Comparison of ENCODE assay signal across 19 cellular contexts in the genomic region with DNA sequence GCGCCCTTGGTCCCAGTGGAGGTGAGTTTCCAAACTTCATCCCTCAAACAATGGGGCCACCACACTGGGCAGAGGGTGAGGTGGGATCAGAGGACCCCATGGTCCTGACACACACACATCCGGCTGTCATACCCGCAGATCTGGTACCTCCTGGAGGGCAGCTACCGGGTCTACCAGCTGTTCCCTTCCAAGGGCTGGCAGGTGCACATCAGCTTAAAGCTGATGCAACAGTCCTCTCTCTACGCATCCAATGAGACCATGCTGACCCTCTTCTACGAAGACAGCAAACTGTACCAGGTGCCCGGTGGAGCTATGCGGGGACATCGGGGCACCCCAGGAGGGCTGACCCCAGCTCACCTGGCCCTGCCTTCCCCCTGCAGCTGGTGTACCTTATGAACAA. TPM values are rescaled to one million over a fixed set of nuclear protein-coding genes. Genes with fewer than 3 reads are reported as not detected.
DNase-seq lines count a peak whose midpoint lies in the region; TF ChIP-seq lines count a peak whose summit lies in the region.
"Had no signal": no experiment of that assay in that cellular context is flagged by ENCODE, and none has a peak within 500 bp of the region (broad histone marks: within the 10 kb centered on the region; RNA-seq: fewer than 3 reads in every experiment).

No MANE protein-coding gene starts in this region.

- no peak for DNase-seq in activated naive CD4-positive, alpha-beta T cell treated with anti-CD3 and anti-CD28 coated beads for 36 hours
- no peak for DNase-seq in activated naive CD4-positive, alpha-beta T cell (lab: John Stamatoyannopoulos, UW)
- peak; percentile 59 for DNase-seq in NCI-H146 treated with DMSO at 0.1 percent for 48 hours (lab: John Stamatoyannopoulos, UW; ENCODE audit: unreplicated experiment)
- DNase-seq in progenitor cell of endocrine pancreas (ENCODE audit: low spot score, unreplicated experiment), result no peak
- DNase-seq in NCI-H524 treated with DMSO at 0.1 percent for 48 hours (lab: John Stamatoyannopoulos, UW), result no peak
- DNase-seq in osteoblast (ENCODE audit: insufficient read length, low spot score, missing footprints), result no peak
- no peak for DNase-seq in SIG-M5 treated with dmso at 0.1 percent for 504 hours (lab: John Stamatoyannopoulos, UW; ENCODE audit: unreplicated experiment)
- DNase-seq: activated CD4-positive, CD25-positive, alpha-beta regulatory T cell treated with anti-CD3 and anti-CD28 coated beads, Interleukin-2, amount 50 U/mL, for 72 hours; DMS79; HCEC 1CT; heart left ventricle; midbrain; NCI-H1105; NCI-H2227 treated with DMSO at 0.1 percent for 48 hours; PC-9; stomach had no signal

- H3K4me2 ChIP-seq in osteoblast (ENCODE audit: insufficient read depth, low read length), result no peak overlapping the region
- H3K4me2 ChIP-seq: PC-9 had no signal

- H3K9me3 Mint-ChIP-seq in activated naive CD4-positive, alpha-beta T cell treated with anti-CD3 and anti-CD28 coated beads for 36 hours, result no peaks in the 10 kb centered on the region
- no peaks in the 10 kb centered on the region for H3K9me3 Mint-ChIP-seq in dendritic cell treated with granulocyte-macrophage colony-stimulating factor and Interleukin-4, amounts not matched to agents 40 ng/mL and 50 ng/mL, for 4 days
- H3K9me3 Mint-ChIP-seq in progenitor cell of endocrine pancreas (ENCODE audit: low read depth), result no peaks in the 10 kb centered on the region

- H3K27ac Mint-ChIP-seq in activated naive CD4-positive, alpha-beta T cell treated with anti-CD3 and anti-CD28 coated beads for 36 hours, result no peak overlapping the region
- peak overlapping the region; percentile 88 for H3K27ac Mint-ChIP-seq in dendritic cell treated with granulocyte-macrophage colony-stimulating factor and Interleukin-4, amounts not matched to agents 40 ng/mL and 50 ng/mL, for 4 days
- no peak overlapping the region for H3K27ac Mint-ChIP-seq in progenitor cell of endocrine pancreas

- H4K20me1 ChIP-seq in osteoblast (ENCODE audit: insufficient read depth, low read length), result peaks cover 5% of the 10 kb centered on the region

- H3K27me3 Mint-ChIP-seq in activated naive CD4-positive, alpha-beta T cell treated with anti-CD3 and anti-CD28 coated beads for 36 hours (ENCODE audit: low read depth), result peaks cover 26% of the 10 kb centered on the region
- peaks cover 59% of the 10 kb centered on the region for H3K27me3 Mint-ChIP-seq in dendritic cell treated with granulocyte-macrophage colony-stimulating factor and Interleukin-4, amounts not matched to agents 40 ng/mL and 50 ng/mL, for 4 days
- H3K27me3 Mint-ChIP-seq in progenitor cell of endocrine pancreas, result peaks cover 52% of the 10 kb centered on the region

- no peak overlapping the region for H3K27ac ChIP-seq in osteoblast (ENCODE audit: low read depth, low read length)
- H3K27ac ChIP-seq: ascending aorta, heart left ventricle, PC-9, prostate gland, stomach had no signal

- intact Hi-C loops in activated naive CD4-positive, alpha-beta T cell treated with anti-CD3 and anti-CD28 coated beads for 36 hours (cut with micrococcal nuclease), result loop anchor here (2.0 kb wide), 1 partner anchor 24 kb away; no protein-coding TSS in a partner anchor
- intact Hi-C loops in dendritic cell treated with granulocyte-macrophage colony-stimulating factor and Interleukin-4, amounts not matched to agents 40 ng/mL and 50 ng/mL, for 4 days (cut with micrococcal nuclease), result no loop called here

- peaks cover 54% of the 10 kb centered on the region for H3K27me3 ChIP-seq in osteoblast (ENCODE audit: insufficient read depth, low read length)
- H3K27me3 ChIP-seq: ascending aorta had no signal

- H3K4me3 Mint-ChIP-seq in activated naive CD4-positive, alpha-beta T cell treated with anti-CD3 and anti-CD28 coated beads for 36 hours, result peak overlapping the region; percentile 78
- no peak overlapping the region for H3K4me3 Mint-ChIP-seq in dendritic cell treated with granulocyte-macrophage colony-stimulating factor and Interleukin-4, amounts not matched to agents 40 ng/mL and 50 ng/mL, for 4 days
- peak overlapping the region; percentile 83 for H3K4me3 Mint-ChIP-seq in progenitor cell of endocrine pancreas (ENCODE audit: low read depth)

- no peak overlapping the region for H2AFZ ChIP-seq in osteoblast (ENCODE audit: low read length)
- H2AFZ ChIP-seq: PC-9 had no signal

- TF ChIP-seq CTCF in progenitor cell of endocrine pancreas (IDR thresholded peaks at IDR 0.05; ENCODE audit: unreplicated experiment) (no peak), osteoblast (IDR thresholded peaks at IDR 0.05; ENCODE audit: extremely low read depth, low read depth, low read length) (no peak)

- H3K36me3 ChIP-seq in osteoblast (ENCODE audit: insufficient read depth, low read length), result no peaks in the 10 kb centered on the region
- H3K36me3 ChIP-seq: ascending aorta, heart left ventricle, prostate gland, stomach had no signal

- peaks cover 10% of the 10 kb centered on the region for H3K4me1 Mint-ChIP-seq in activated naive CD4-positive, alpha-beta T cell treated with anti-CD3 and anti-CD28 coated beads for 36 hours (ENCODE audit: low read depth)
- peaks cover 25% of the 10 kb centered on the region for H3K4me1 Mint-ChIP-seq in dendritic cell treated with granulocyte-macrophage colony-stimulating factor and Interleukin-4, amounts not matched to agents 40 ng/mL and 50 ng/mL, for 4 days (ENCODE audit: low read depth)
- no peaks in the 10 kb centered on the region for H3K4me1 Mint-ChIP-seq in progenitor cell of endocrine pancreas (ENCODE audit: low read depth)

- H3K4me1 ChIP-seq in osteoblast (ENCODE audit: insufficient read depth, low read length), result peaks cover 5% of the 10 kb centered on the region
- H3K4me1 ChIP-seq: prostate gland had no signal

- no peaks in the 10 kb centered on the region for H3K9me3 ChIP-seq in osteoblast (ENCODE audit: low read depth, low read length)
- H3K9me3 ChIP-seq: ascending aorta, heart left ventricle, prostate gland, stomach had no signal

- CTCF ChIA-PET in activated naive CD4-positive, alpha-beta T cell treated with anti-CD3 and anti-CD28 coated beads for 36 hours (lab: Charles Lee), result interaction anchor here (0.6 to 1.0 kb wide), 2 partner anchors 103 to 116 kb away, joined by 4 to 5 read pairs; no protein-coding TSS in a partner anchor

- no peaks in the 10 kb centered on the region for H3K36me3 Mint-ChIP-seq in activated naive CD4-positive, alpha-beta T cell treated with anti-CD3 and anti-CD28 coated beads for 36 hours (ENCODE audit: low read depth)
- H3K36me3 Mint-ChIP-seq in dendritic cell treated with granulocyte-macrophage colony-stimulating factor and Interleukin-4, amounts not matched to agents 40 ng/mL and 50 ng/mL, for 4 days (ENCODE audit: low read depth), result peaks cover 15% of the 10 kb centered on the region
- no peaks in the 10 kb centered on the region for H3K36me3 Mint-ChIP-seq in progenitor cell of endocrine pancreas (ENCODE audit: insufficient read depth)

- H3K79me2 ChIP-seq in osteoblast (ENCODE audit: insufficient read depth, low read length), result no peaks in the 10 kb centered on the region

- no peak overlapping the region for H3K4me3 ChIP-seq in osteoblast (ENCODE audit: insufficient read depth, low read length)
- H3K4me3 ChIP-seq: ascending aorta, PC-9, prostate gland had no signal

RNA-seq across cellular contexts. Expression of a gene that starts 14.0 kb away (rescaled TPM):
- total RNA-seq in activated naive CD4-positive, alpha-beta T cell treated with anti-CD3 and anti-CD28 coated beads for 36 hours, result 100 to 1,000 TPM; 194 to 204 TPM
- total RNA-seq in progenitor cell of endocrine pancreas, result 122 and 128 TPM in 2 replicates
- total RNA-seq in osteoblast, result 285 and 299 TPM in 2 replicates

RNA-seq across cellular contexts. Expression of a gene that starts 24.7 kb away (rescaled TPM):
- 1 to 10 TPM; 2.5 to 2.7 TPM for total RNA-seq in activated naive CD4-positive, alpha-beta T cell treated with anti-CD3 and anti-CD28 coated beads for 36 hours
- 21.0 TPM in 2 replicates for total RNA-seq in progenitor cell of endocrine pancreas
- 1.2 and 2.2 TPM in 2 replicates for total RNA-seq in osteoblast

RNA-seq across cellular contexts. Expression of a gene that starts 27.5 kb away (rescaled TPM):
- under 1 TPM; 0.26 to 0.40 TPM for total RNA-seq in activated naive CD4-positive, alpha-beta T cell treated with anti-CD3 and anti-CD28 coated beads for 36 hours
- total RNA-seq in progenitor cell of endocrine pancreas, result 2.8 and 3.3 TPM in 2 replicates
- 0.29 and 0.36 TPM in 2 replicates for total RNA-seq in osteoblast
- total RNA-seq: stomach had no signal

RNA-seq across cellular contexts. Expression of a gene that starts 28.1 kb away (rescaled TPM):
- total RNA-seq in activated naive CD4-positive, alpha-beta T cell treated with anti-CD3 and anti-CD28 coated beads for 36 hours, result 1 to 10 TPM; 1.6 to 1.7 TPM
- total RNA-seq in progenitor cell of endocrine pancreas, result 13.0 and 13.6 TPM in 2 replicates
- total RNA-seq in osteoblast, result 1.8 and 2.2 TPM in 2 replicates

RNA-seq across cellular contexts. Expression of a gene that starts 40.7 kb away (rescaled TPM):
- 1 to 10 TPM; 4.7 to 5.8 TPM for total RNA-seq in activated naive CD4-positive, alpha-beta T cell treated with anti-CD3 and anti-CD28 coated beads for 36 hours
- total RNA-seq in progenitor cell of endocrine pancreas (0.43 and 0.53 TPM in 2 replicates), osteoblast (5.4 and 6.5 TPM in 2 replicates)
